8 cellular contexts compared by ENCODE assay signal in genomic region chr6:33453361-33454008, GRCh38. TPM values are rescaled to one million over a fixed set of nuclear protein-coding genes. Genes with fewer than 3 reads are reported as not detected.
DNase-seq lines count a peak whose midpoint lies in the region; TF ChIP-seq lines count a peak whose summit lies in the region.

No MANE protein-coding gene starts in this region.

- peaks cover 12% of the 10 kb centered on the region; the same call in 1 of the 2 replicates for H3K36me3 ChIP-seq in OCI-LY1 (ENCODE audit: insufficient read depth, low read length)

- peaks cover 28% of the 10 kb centered on the region for H3K36me3 Mint-ChIP-seq in endothelial cell (ENCODE audit: low read depth, unreplicated experiment)
- peaks cover under 1% of the 10 kb centered on the region for H3K36me3 Mint-ChIP-seq in osteocyte (ENCODE audit: unreplicated experiment)

- H3K4me1 ChIP-seq in OCI-LY1 (ENCODE audit: insufficient read depth, low read length, severe bottlenecking), result peaks cover 19% of the 10 kb centered on the region

- H3K9ac ChIP-seq in OCI-LY1 (ENCODE audit: low read length), result peak overlapping the region; percentile 74

- no peak overlapping the region for H2AFZ ChIP-seq in OCI-LY1 (ENCODE audit: low read length)

- peak overlapping the region; percentile 78 for H3K4me3 ChIP-seq in OCI-LY1 (ENCODE audit: low read depth, low read length, poor library complexity, severe bottlenecking)

- no peaks in the 10 kb centered on the region for H3K9me3 ChIP-seq in OCI-LY1 (ENCODE audit: low read length)

- peaks cover 35% of the 10 kb centered on the region for H3K4me1 Mint-ChIP-seq in endothelial cell (ENCODE audit: unreplicated experiment)
- peaks cover 21% of the 10 kb centered on the region for H3K4me1 Mint-ChIP-seq in osteocyte (ENCODE audit: unreplicated experiment)

- H3K27ac Mint-ChIP-seq in endothelial cell (ENCODE audit: unreplicated experiment) (peak overlapping the region; percentile 61), osteocyte (ENCODE audit: unreplicated experiment) (peak overlapping the region; percentile 77)

- no peaks in the 10 kb centered on the region for H3F3A ChIP-seq in OCI-LY1 (ENCODE audit: insufficient read depth, low read length)

- in situ Hi-C loops in G401 (cut with HindIII; ENCODE audit: low sequenced_read_pairs), result no loop called here

- H3K27me3 ChIP-seq in OCI-LY1 (ENCODE audit: insufficient read depth, low read length), result no peaks in the 10 kb centered on the region

- TF ChIP-seq CTCF in OCI-LY1 (IDR thresholded peaks at IDR 0.05; ENCODE audit: low read length), result no peak
- no peak for TF ChIP-seq CTCF in endothelial cell (IDR thresholded peaks at IDR 0.05; ENCODE audit: unreplicated experiment)
- no peak for TF ChIP-seq CTCF in osteocyte (IDR thresholded peaks at IDR 0.05)

- H3K27me3 Mint-ChIP-seq in endothelial cell (ENCODE audit: unreplicated experiment) (peaks cover 11% of the 10 kb centered on the region), osteocyte (ENCODE audit: unreplicated experiment) (no peaks in the 10 kb centered on the region)

- no peak overlapping the region for H3K27ac ChIP-seq in OCI-LY1 (ENCODE audit: low read depth, low read length, poor library complexity, severe bottlenecking)

- DNase-seq in G401 (ENCODE audit: low spot score), result peak; percentile 18
- DNase-seq in endothelial cell (ENCODE audit: low spot score), result no peak
- no peak for DNase-seq in osteocyte (ENCODE audit: extremely low spot score, unreplicated experiment)
- no peak for DNase-seq in stimulated activated CD4-positive, alpha-beta T cell treated with anti-CD3 and anti-CD28 coated beads, Interleukin-2, amount 100 ng/mL, for 24 hours
- DNase-seq in NCI-H2029 (lab: John Stamatoyannopoulos, UW), result no peak
- DNase-seq in kidney tubule cell (ENCODE audit: low spot score), result no peak
- DNase-seq in activated CD4-positive, alpha-beta T cell treated with anti-CD3 and anti-CD28 coated beads for 48 hours, result no peak

- H3K9me2 ChIP-seq in OCI-LY1 (ENCODE audit: low read depth, low read length), result no peaks in the 10 kb centered on the region

- H3K4me2 ChIP-seq in OCI-LY1 (ENCODE audit: low read length), result peak overlapping the region; percentile 66

- H3K9me3 Mint-ChIP-seq in endothelial cell (ENCODE audit: unreplicated experiment) (no peaks in the 10 kb centered on the region), osteocyte (ENCODE audit: unreplicated experiment) (no peaks in the 10 kb centered on the region)

- H4K20me1 ChIP-seq in OCI-LY1 (ENCODE audit: insufficient read depth, low read length), result no peaks in the 10 kb centered on the region

- H3K79me2 ChIP-seq in OCI-LY1 (ENCODE audit: insufficient read depth, low read length), result no peaks in the 10 kb centered on the region

- H3K4me3 Mint-ChIP-seq in endothelial cell (ENCODE audit: unreplicated experiment) (peak overlapping the region; percentile 91), osteocyte (ENCODE audit: unreplicated experiment) (peak overlapping the region; percentile 97)

RNA-seq across cellular contexts. Expression of gene ZBTB9, which starts 0.9 kb away (rescaled TPM):
- total RNA-seq in G401 (2014; rRNA removed; shearing (Covaris generic)), result 20.0 and 25.1 TPM in 2 replicates
- total RNA-seq in endothelial cell (ENCODE audit: unreplicated experiment), result 18.7 TPM
- total RNA-seq in osteocyte, result 7.0 and 7.5 TPM in 2 replicates

RNA-seq across cellular contexts. Expression of gene SYNGAP1, which starts 33.6 kb away (rescaled TPM):
- total RNA-seq in G401 (2014; rRNA removed; shearing (Covaris generic)), result 4.0 and 7.4 TPM in 2 replicates
- total RNA-seq in endothelial cell (ENCODE audit: unreplicated experiment), result 48.6 TPM
- total RNA-seq in osteocyte, result 30.7 and 34.7 TPM in 2 replicates

RNA-seq across cellular contexts. Expression of gene CUTA, which starts 35.6 kb away (rescaled TPM):
- 304 and 376 TPM in 2 replicates for total RNA-seq in G401 (2014; rRNA removed; shearing (Covaris generic))
- total RNA-seq in endothelial cell (ENCODE audit: unreplicated experiment) (163 TPM), osteocyte (302 and 325 TPM in 2 replicates)

RNA-seq across cellular contexts. Expression of gene PHF1, which starts 42.7 kb away (rescaled TPM):
- 26.0 and 38.0 TPM in 2 replicates for total RNA-seq in G401 (2014; rRNA removed; shearing (Covaris generic))
- total RNA-seq in endothelial cell (ENCODE audit: unreplicated experiment) (60.0 TPM), osteocyte (50.3 and 53.5 TPM in 2 replicates)
